ENCODE assay signal across 27 cellular contexts in genomic region chrX:117532339-117532738, GRCh38.
"Had no signal": no experiment of that assay in that cellular context is flagged by ENCODE, and none has a peak within 500 bp of the region (broad histone marks: within the 10 kb centered on the region; RNA-seq: fewer than 3 reads in every experiment).

No MANE protein-coding gene starts in this region.

- ATAC-seq: activated CD4-positive, alpha-beta T cell treated with anti-CD3 and anti-CD28 coated beads for 36 hours; esophagus mucosa; left colon; sciatic nerve had no signal

- DNase-seq: activated CD4-positive, alpha-beta T cell treated with anti-CD3 and anti-CD28 coated beads for 36 hours; activated CD4-positive, CD25-positive, alpha-beta regulatory T cell; activated CD8-positive, alpha-beta memory T cell treated with anti-CD3 and anti-CD28 coated beads for 24 hours; activated gamma-delta T cell; activated naive CD4-positive, alpha-beta T cell treated with anti-CD3 and anti-CD28 coated beads, Interleukin-2, amount 50 U/mL, for 16 hours; amniotic stem cell; central memory CD4-positive, alpha-beta T cell; endodermal cell; foreskin fibroblast; head of caudate nucleus; hippocampal formation; kidney; left colon; naive B cell; nephron progenitor cell; retina; small intestine; stimulated activated CD4-positive, alpha-beta T cell treated with anti-CD3 and anti-CD28 coated beads, Interleukin-4, amount 100 ng/mL, for 4 hours; stimulated activated CD8-positive, alpha-beta memory T cell treated with anti-CD3 and anti-CD28 coated beads, Interleukin-4, amount 100 ng/mL, for 48 hours; stimulated activated naive CD4-positive, alpha-beta T cell; T-helper 1 cell had no signal

- H3K27ac ChIP-seq: breast epithelium, neutrophil, prostate gland, tibial nerve had no signal

- H3K36me3 ChIP-seq: breast epithelium, neutrophil, prostate gland, tibial nerve had no signal

- H3K4me1 ChIP-seq: breast epithelium, prostate gland, tibial nerve had no signal

- H3K4me3 ChIP-seq: breast epithelium, prostate gland, tibial nerve had no signal

- H3K27me3 ChIP-seq: breast epithelium, neutrophil, tibial nerve had no signal

- H3K9me3 ChIP-seq: breast epithelium, neutrophil, prostate gland, tibial nerve had no signal
